ENCODE assay signal across 31 cellular contexts in genomic region chr7:125246706-125247105, GRCh38.
"Had no signal": no experiment of that assay in that cellular context is flagged by ENCODE, and none has a peak within 500 bp of the region (broad histone marks: within the 10 kb centered on the region; RNA-seq: fewer than 3 reads in every experiment).

No MANE protein-coding gene starts in this region.

- H3K36me3 ChIP-seq: left lung, lower lobe of right lung, neural progenitor cell, neutrophil, right atrium auricular region, right lobe of liver, stomach, thyroid gland, transverse colon, upper lobe of left lung, vagina had no signal

- H3K4me1 ChIP-seq: left lung, lower lobe of right lung, neural progenitor cell, parathyroid adenoma, right atrium auricular region, right lobe of liver, stomach, testis, thyroid gland, transverse colon, upper lobe of left lung, vagina had no signal

- H3K4me2 ChIP-seq: neural progenitor cell had no signal

- H3K4me3 ChIP-seq: left lung, lower lobe of right lung, neural progenitor cell, right atrium auricular region, right lobe of liver, skin epidermis, stomach, testis, thyroid gland, transverse colon, upper lobe of left lung, vagina had no signal

- H3K9me3 ChIP-seq: left lung, lower lobe of right lung, neutrophil, right atrium auricular region, right lobe of liver, stomach, testis, thyroid gland, transverse colon, upper lobe of left lung, vagina had no signal

- H3K9me3 Mint-ChIP-seq: immature natural killer cell; mesothelial cell of epicardium; natural killer cell; nephron progenitor cell; neural progenitor cell; stimulated activated naive B cell treated with anti-CD40 and anti-IgM and Interleukin-4, amounts not matched to agents 10 μg/mL and 1 μg/mL and 100 μg/mL, for 72 hours had no signal

- H2AFZ ChIP-seq: neural progenitor cell, parathyroid adenoma had no signal

- ATAC-seq: left colon; left lung; lower lobe of right lung; natural killer cell; right lobe of liver; stimulated activated naive B cell treated with anti-CD40 and anti-IgM and Interleukin-4, amounts not matched to agents 10 μg/mL and 1 μg/mL and 100 μg/mL, for 72 hours; stimulated activated naive CD8-positive, alpha-beta T cell treated with anti-CD3 and anti-CD28 coated beads, Interleukin-15, Interleukin-2, amounts not matched to agents 100 U/mL and 50 U/mL, for 24 hours had no signal

- H3K27ac ChIP-seq: left lung, lower lobe of right lung, neural progenitor cell, neutrophil, parathyroid adenoma, right atrium auricular region, right lobe of liver, skin epidermis, stomach, testis, thyroid gland, transverse colon, upper lobe of left lung, vagina had no signal

- H3K4me1 Mint-ChIP-seq: mesothelial cell of epicardium; naive B cell; nephron progenitor cell; neural progenitor cell; stimulated activated naive B cell treated with anti-CD40 and anti-IgM and Interleukin-4, amounts not matched to agents 10 μg/mL and 1 μg/mL and 100 μg/mL, for 72 hours had no signal

- H3K9ac ChIP-seq: neural progenitor cell, parathyroid adenoma had no signal

- H3K27me3 Mint-ChIP-seq: naive B cell; stimulated activated naive B cell treated with anti-CD40 and anti-IgM and Interleukin-4, amounts not matched to agents 10 μg/mL and 1 μg/mL and 100 μg/mL, for 72 hours had no signal

- DNase-seq: hypothalamus; immature natural killer cell; kidney; left colon; left lung; lower lobe of right lung; mesendoderm; naive B cell; natural killer cell; nephron progenitor cell; occipital lobe; right lobe of liver; stimulated activated CD4-positive, alpha-beta T cell treated with anti-CD3 and anti-CD28 coated beads, Interleukin-12 subunit alpha, Interleukin-12 subunit beta, amount 100 ng/mL, for 4 hours; stimulated activated CD4-positive, alpha-beta T cell treated with anti-CD3 and anti-CD28 coated beads, Interleukin-15, amount 100 ng/mL, for 24 hours; stimulated activated CD4-positive, alpha-beta T cell treated with anti-CD3 and anti-CD28 coated beads, Interleukin-2, amount 100 ng/mL, for 24 hours; stimulated activated CD4-positive, alpha-beta T cell treated with anti-CD3 and anti-CD28 coated beads, Interleukin-4, amount 100 ng/mL, for 1 hour; stimulated activated naive B cell treated with anti-CD40 and anti-IgM and Interleukin-4, amounts not matched to agents 10 μg/mL and 1 μg/mL and 100 μg/mL, for 72 hours; stimulated activated naive CD8-positive, alpha-beta T cell treated with anti-CD3 and anti-CD28 coated beads, Interleukin-15, Interleukin-2, amounts not matched to agents 100 U/mL and 50 U/mL, for 24 hours; stomach; testis; thyroid gland; transverse colon; upper lobe of left lung had no signal

- H3K4me3 Mint-ChIP-seq: immature natural killer cell; mesothelial cell of epicardium; naive B cell; natural killer cell; nephron progenitor cell; neural progenitor cell; stimulated activated naive B cell treated with anti-CD40 and anti-IgM and Interleukin-4, amounts not matched to agents 10 μg/mL and 1 μg/mL and 100 μg/mL, for 72 hours had no signal

- H3K36me3 Mint-ChIP-seq: immature natural killer cell; mesothelial cell of epicardium; naive B cell; natural killer cell; neural progenitor cell; stimulated activated naive B cell treated with anti-CD40 and anti-IgM and Interleukin-4, amounts not matched to agents 10 μg/mL and 1 μg/mL and 100 μg/mL, for 72 hours had no signal

- H3K79me2 ChIP-seq: parathyroid adenoma had no signal

- FAIRE-seq: islet of Langerhans, kidney had no signal

- H3K27me3 ChIP-seq: left lung, neural progenitor cell, neutrophil, right atrium auricular region, right lobe of liver, stomach, testis, thyroid gland, transverse colon, upper lobe of left lung, vagina had no signal

- H3K27ac Mint-ChIP-seq: immature natural killer cell; mesothelial cell of epicardium; naive B cell; natural killer cell; nephron progenitor cell; neural progenitor cell; stimulated activated naive B cell treated with anti-CD40 and anti-IgM and Interleukin-4, amounts not matched to agents 10 μg/mL and 1 μg/mL and 100 μg/mL, for 72 hours had no signal
